In genomic region chr11:36122715-36123114, GRCh38 we compare ENCODE assay signal across 20 cellular contexts.
DNase-seq lines count a peak whose midpoint lies in the region; ATAC-seq and TF ChIP-seq lines count a peak whose summit lies in the region.
"Had no signal": no experiment of that assay in that cellular context is flagged by ENCODE, and none has a peak within 500 bp of the region (broad histone marks: within the 10 kb centered on the region; RNA-seq: fewer than 3 reads in every experiment).

No MANE protein-coding gene starts in this region.

- peaks cover 8% of the 10 kb centered on the region for H3K27me3 Mint-ChIP-seq in activated T-cell treated with anti-CD3 and anti-CD28 coated beads, Interleukin-2, amount 50 U/mL, for 24 hours

- H3K4me1 Mint-ChIP-seq in activated T-cell treated with anti-CD3 and anti-CD28 coated beads, Interleukin-2, amount 50 U/mL, for 24 hours (ENCODE audit: low read depth) = no peaks in the 10 kb centered on the region
- H3K4me1 Mint-ChIP-seq: CD14-positive monocyte had no signal

- BruUV-seq in PC-3 (replicated peaks; lab: Mats Ljungman, UMichigan) (no TSS peak), mammary epithelial cell (replicated peaks; lab: Mats Ljungman, UMichigan) (no TSS peak)

- TF ChIP-seq CTCF in PC-3 (conservative IDR thresholded peaks at IDR 0.05; ENCODE audit: low read depth, low read length) = no peak
- no peak for TF ChIP-seq CTCF in mammary epithelial cell (conservative IDR thresholded peaks at IDR 0.05 in 1 of 2, IDR thresholded peaks at IDR 0.05 in 1 of 2; ENCODE audit: extremely low read depth in 1 of 2, insufficient read depth in 1 of 2, low read depth in 1 of 2, low read length in 2 of 2)
- no peak for TF ChIP-seq CTCF in foreskin keratinocyte (conservative IDR thresholded peaks at IDR 0.05)
- TF ChIP-seq CTCF in right lobe of liver (IDR thresholded peaks at IDR 0.05) = no peak

- no peak overlapping the region for H3K4me3 Mint-ChIP-seq in activated T-cell treated with anti-CD3 and anti-CD28 coated beads, Interleukin-2, amount 50 U/mL, for 24 hours
- H3K4me3 Mint-ChIP-seq: CD14-positive monocyte had no signal

- no peaks in the 10 kb centered on the region for H4K20me1 ChIP-seq in PC-3 (ENCODE audit: low read length)
- H4K20me1 ChIP-seq in mammary epithelial cell (ENCODE audit: insufficient read depth, low read length) = no peaks in the 10 kb centered on the region

- no peaks in the 10 kb centered on the region for H3K9me2 ChIP-seq in PC-3 (replicated peaks; ENCODE audit: low read length)

- H3K36me3 Mint-ChIP-seq in activated T-cell treated with anti-CD3 and anti-CD28 coated beads, Interleukin-2, amount 50 U/mL, for 24 hours (ENCODE audit: low read depth) = no peaks in the 10 kb centered on the region

- CTCF ChIA-PET in PC-3 (lab: Charles Lee) = interaction anchor here (0.6 kb wide), 1 partner anchor 11 kb away, joined by 10 read pairs; no protein-coding TSS in a partner anchor
- CTCF ChIA-PET in mammary epithelial cell (lab: Charles Lee; ENCODE audit: low non-redundant PET) = no interaction called here

- H3K36me3 ChIP-seq in PC-3 (ENCODE audit: low read depth, low read length) = no peaks in the 10 kb centered on the region
- no peaks in the 10 kb centered on the region for H3K36me3 ChIP-seq in mammary epithelial cell (ENCODE audit: insufficient read depth, low read length)
- H3K36me3 ChIP-seq in right lobe of liver = no peaks in the 10 kb centered on the region

- H3K27ac Mint-ChIP-seq in activated T-cell treated with anti-CD3 and anti-CD28 coated beads, Interleukin-2, amount 50 U/mL, for 24 hours = no peak overlapping the region
- H3K27ac Mint-ChIP-seq: CD14-positive monocyte had no signal

- no peak for TF ChIP-seq POLR2A in right lobe of liver (IDR thresholded peaks at IDR 0.05)

- H3K9me3 ChIP-seq in PC-3 (ENCODE audit: low read length) (no peaks in the 10 kb centered on the region), mammary epithelial cell (replicated peaks; ENCODE audit: insufficient read depth, low read length) (no peaks in the 10 kb centered on the region), right lobe of liver (no peaks in the 10 kb centered on the region)

- DNase-seq in ELR (ENCODE audit: low read depth) (peak; percentile 35), PC-3 (peak; percentile 53), mammary epithelial cell (peak; percentile 7), foreskin keratinocyte (peak in 1 of 2 donors; percentile 9), right lobe of liver (no peak), globus pallidus (ENCODE audit: low spot score) (no peak)
- DNase-seq in activated T-cell treated with anti-CD3 and anti-CD28 coated beads, Interleukin-2, amount 50 U/mL, for 24 hours = no peak
- DNase-seq: COR-L47, DMS53, GDM1, KG1, NCI-H1417, NCI-H1930, NCI-H2171, NCI-H510A, NCI-H82 had no signal

- H3K4me3 ChIP-seq in PC-3 (ENCODE audit: low read length) (no peak overlapping the region), mammary epithelial cell (replicated peaks in 1 of 3; ENCODE audit: insufficient read depth in 1 of 3, low read depth in 2 of 3, low read length in 3 of 3) (no peak overlapping the region), right lobe of liver (no peak overlapping the region)

- intact Hi-C loops in PC-3 (cut with micrococcal nuclease) = no loop called here
- intact Hi-C loops in mammary epithelial cell (cut with micrococcal nuclease) = no loop called here
- intact Hi-C loops in right lobe of liver (cut with DNase I) = loop anchor here in 1 of 2 donors (10.0 kb wide), 1 partner anchor 508 kb away; the partner anchor contains the start of gene FJX1

- ATAC-seq in PC-3 (peak; percentile 64), foreskin keratinocyte (peak; percentile 27), HG02571 (IDR thresholded peaks at IDR 0.05; ENCODE audit: unreplicated experiment) (no peak), right lobe of liver (no peak)

- H3K27ac ChIP-seq in PC-3 (ENCODE audit: low read length) (no peak overlapping the region), mammary epithelial cell (ENCODE audit: insufficient read depth, low read depth, low read length) (no peak overlapping the region), foreskin keratinocyte (no peak overlapping the region), right lobe of liver (no peak overlapping the region)
- H3K27ac ChIP-seq: HL-60, RWPE1 had no signal

- in situ Hi-C loops in mammary epithelial cell (cut with MboI; ENCODE audit: low sequenced_read_pairs in 2 of 2) = no loop called here

- POLR2A ChIA-PET in PC-3 (lab: Charles Lee; ENCODE audit: unreplicated experiment) = no interaction called here

- H3K4me2 ChIP-seq in PC-3 (ENCODE audit: low read length) = no peak overlapping the region
- no peak overlapping the region for H3K4me2 ChIP-seq in mammary epithelial cell (ENCODE audit: insufficient read depth, low read depth, low read length)

- H3K4me1 ChIP-seq in PC-3 (ENCODE audit: insufficient read depth, low read length) = peaks cover 5% of the 10 kb centered on the region; the same call in 1 of the 2 replicates
- H3K4me1 ChIP-seq in mammary epithelial cell (ENCODE audit: insufficient read depth, low read length) = peaks cover 2% of the 10 kb centered on the region
- peaks cover 6% of the 10 kb centered on the region for H3K4me1 ChIP-seq in foreskin keratinocyte
- peaks cover 0 to 3% (median 0%) of the 10 kb centered on the region in 4 donors for H3K4me1 ChIP-seq in right lobe of liver

- H3K9ac ChIP-seq in PC-3 (ENCODE audit: low read length) (no peak overlapping the region), mammary epithelial cell (ENCODE audit: insufficient read depth, low read length) (no peak overlapping the region)

- WGBS in mammary epithelial cell (ENCODE audit: low coverage, missing lambda C conversion rate) = 64% methylated on average over 3 of the region's 3 CpGs
- whole genome bisulfite sequencing in right lobe of liver (ENCODE audit: insufficient coverage, low coverage, low lambda C conversion rate, missing lambda C conversion rate) = 58% methylated on average over 2 of the region's 3 CpGs

- no peaks in the 10 kb centered on the region for H3K27me3 ChIP-seq in PC-3 (ENCODE audit: low read length)
- no peaks in the 10 kb centered on the region for H3K27me3 ChIP-seq in mammary epithelial cell (ENCODE audit: insufficient read depth, low read length)
- no peaks in the 10 kb centered on the region for H3K27me3 ChIP-seq in foreskin keratinocyte
- no peaks in the 10 kb centered on the region for H3K27me3 ChIP-seq in right lobe of liver

- no peaks in the 10 kb centered on the region for H3K79me2 ChIP-seq in PC-3 (ENCODE audit: low read length)
- H3K79me2 ChIP-seq in mammary epithelial cell (ENCODE audit: insufficient read depth, low read length) = peaks cover 5% of the 10 kb centered on the region

- dilution Hi-C loops in mammary epithelial cell (cut with HindIII; ENCODE audit: low sequenced_read_pairs) = no loop called here

- no peaks in the 10 kb centered on the region for H3K9me3 Mint-ChIP-seq in activated T-cell treated with anti-CD3 and anti-CD28 coated beads, Interleukin-2, amount 50 U/mL, for 24 hours
- H3K9me3 Mint-ChIP-seq: CD14-positive monocyte had no signal

- H2AFZ ChIP-seq in PC-3 (ENCODE audit: low read length) (no peak overlapping the region), mammary epithelial cell (ENCODE audit: low read depth, low read length) (no peak overlapping the region)

- no peaks in the 10 kb centered on the region for H3F3A ChIP-seq in PC-3 (ENCODE audit: low read length, unreplicated experiment)

Comparison
In these comparisons a context has a peak if more than half of its experiments do, and no peak if none do; other contexts are left out.
1. DNase-seq: peak in ELR (single experiment), PC-3 (single experiment) and mammary epithelial cell (single experiment); none in activated T-cell treated with anti-CD3 and anti-CD28 coated beads, Interleukin-2, amount 50 U/mL, for 24 hours (single experiment), right lobe of liver (0 of 3) and globus pallidus (single experiment).
2. ATAC-seq: peak in PC-3 (single experiment) and foreskin keratinocyte (single experiment); none in HG02571 (single experiment) and right lobe of liver (0 of 4).